12 cellular contexts compared by ENCODE assay signal in the genomic region with DNA sequence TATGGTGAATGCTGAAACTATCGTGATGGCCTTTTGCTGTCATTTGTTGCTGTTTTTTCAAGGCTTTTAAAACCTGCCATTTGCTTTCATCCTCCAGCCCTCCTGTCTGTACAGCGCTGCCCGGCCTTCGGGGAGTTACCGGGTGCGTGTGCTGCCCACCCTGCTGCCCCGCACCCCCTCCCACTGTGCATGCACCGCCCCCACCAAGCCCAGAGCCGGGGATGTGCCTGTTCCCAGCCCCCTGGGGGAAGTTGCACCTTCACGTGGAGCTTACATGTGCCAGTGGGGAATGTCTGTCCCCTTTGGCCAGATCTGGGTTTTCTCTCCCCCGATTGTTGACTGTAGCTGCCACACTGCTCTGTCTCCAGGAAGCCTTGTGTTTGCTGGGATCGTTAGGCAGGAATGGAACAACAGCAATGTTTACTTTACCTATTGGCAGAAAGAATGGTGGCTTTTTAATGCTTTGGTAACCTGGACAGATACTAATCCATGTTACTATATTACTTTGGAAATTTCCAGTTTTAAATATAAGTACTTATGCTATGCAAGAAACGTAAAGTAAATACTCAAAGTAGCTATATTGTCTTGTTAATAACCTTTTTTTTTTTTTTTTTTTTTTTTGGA.
DNase-seq lines count a peak whose midpoint lies in the region; ATAC-seq, FAIRE-seq and TF ChIP-seq lines count a peak whose summit lies in the region.
"Had no signal": no experiment of that assay in that cellular context is flagged by ENCODE, and none has a peak within 500 bp of the region (broad histone marks: within the 10 kb centered on the region; RNA-seq: fewer than 3 reads in every experiment).

No MANE protein-coding gene starts in this region.

- H3K27me3 ChIP-seq in dorsolateral prefrontal cortex (no peaks in the 10 kb centered on the region), mucosa of rectum (ENCODE audit: control insufficient read depth in 2 of 2, insufficient read depth in 2 of 2, low read length in 2 of 2) (no peaks in the 10 kb centered on the region)

- no peak overlapping the region for H3K4me3 ChIP-seq in A549
- peak overlapping the region in 36 of 59 donors; percentile 3 to 53 (median 24) for H3K4me3 ChIP-seq in dorsolateral prefrontal cortex
- H3K4me3 ChIP-seq in mucosa of rectum (ENCODE audit: low read length in 2 of 2) = no peak overlapping the region
- H3K4me3 ChIP-seq: skin epidermis had no signal

- H3K9ac ChIP-seq in mucosa of rectum (ENCODE audit: low read depth in 1 of 2, low read length in 2 of 2) = no peak overlapping the region

- H3K4me2 ChIP-seq in A549 = peak overlapping the region; percentile 73

- no peak for TF ChIP-seq RAD21 in A549 (conservative IDR thresholded peaks at IDR 0.05 in 1 of 2, IDR thresholded peaks at IDR 0.05 in 1 of 2)

- WGBS in A549 (ENCODE audit: missing lambda C conversion rate) = 56% methylated on average over 9 of the region's 13 CpGs

- no peak for TF ChIP-seq POLR2A in A549 (IDR thresholded peaks at IDR 0.05; ENCODE audit: low read length)

- peaks cover 13 to 16% of the 10 kb centered on the region in 2 donors for H3K36me3 ChIP-seq in mucosa of rectum (ENCODE audit: control insufficient read depth in 2 of 2, insufficient read depth in 2 of 2, low read length in 2 of 2)

- ATAC-seq in A549 = peak in 1 of 2 experiments; percentile 34; a peak in 3 of 6 replicates
- ATAC-seq in HG03045 (IDR thresholded peaks at IDR 0.05; ENCODE audit: unreplicated experiment) = no peak

- no peak for FAIRE-seq in A549 (lab: Jason Lieb, UNC)

- H3K9me3 ChIP-seq in A549 (no peaks in the 10 kb centered on the region), mucosa of rectum (ENCODE audit: control insufficient read depth in 2 of 2, low read length in 2 of 2) (no peaks in the 10 kb centered on the region)

- H3K4me1 ChIP-seq in A549 (peaks cover 58% of the 10 kb centered on the region), mucosa of rectum (ENCODE audit: control insufficient read depth in 2 of 2, insufficient read depth in 2 of 2, low read length in 2 of 2) (peaks cover 9 to 41% of the 10 kb centered on the region in 2 donors)

- intact Hi-C loops in dorsolateral prefrontal cortex (cut with DNase I) = no loop called here

- POLR2A ChIA-PET in A549 (lab: Yijun Ruan, JAX) = no interaction called here

- H3K27ac ChIP-seq in A549 (peak overlapping the region in 1 of 2 experiments; percentile 84; a peak in 4 of 6 replicates), dorsolateral prefrontal cortex (peak overlapping the region in 8 of 59 donors; percentile 9 to 48 (median 30)), mucosa of rectum (ENCODE audit: low read depth in 2 of 2, low read length in 2 of 2) (peak overlapping the region; percentile 26 to 66)

- TF ChIP-seq EP300 in A549 (IDR thresholded peaks at IDR 0.05) = no peak

- CTCF ChIA-PET in A549 (lab: Yijun Ruan, JAX) = interaction anchor here (0.6 to 12.5 kb wide), 5 partner anchors 11 to 641 kb away, joined by 3 to 126 read pairs (median 4); no protein-coding TSS in a partner anchor

- no peak for TF ChIP-seq CTCF in A549 (IDR thresholded peaks at IDR 0.05)
- TF ChIP-seq CTCF in dorsolateral prefrontal cortex (IDR thresholded peaks at IDR 0.05 in 54 of 56, conservative IDR thresholded peaks at IDR 0.05 in 2 of 56; ENCODE audit: low read depth in 1 of 56, partially characterized antibody in 56 of 56) = no peak

- DNase-seq in A549 (ENCODE audit: low read depth in 1 of 2, low spot score in 1 of 2) (no peak), NCI-H1092 (lab: John Stamatoyannopoulos, UW) (peak; percentile 84), dorsolateral prefrontal cortex (no peak), foreskin melanocyte (no peak), T1000 (lab: John Stamatoyannopoulos, UW) (no peak), mesenteric fat pad (ENCODE audit: low spot score) (no peak)
- DNase-seq: activated CD4-positive, alpha-beta T cell treated with anti-CD3 and anti-CD28 coated beads, Interleukin-2, amount 10 ng/mL, durations not matched to agents 24 days and 14 days; DMS 273 treated with DMSO at 0.1 percent for 48 hours; effector CD4-positive, alpha-beta T cell had no signal

TF ChIP-seq in A549, 52 proteins besides CTCF, POLR2A, EP300 and RAD21:
- TF ChIP-seq ESRRA (IDR thresholded peaks at IDR 0.05; ENCODE audit: borderline replicate concordance, low read length) (no peak), SMC3 (IDR thresholded peaks at IDR 0.05) (no peak), TFCP2L1 (CRISPR knock-in tag; IDR thresholded peaks at IDR 0.05) (no peak), JUNB (IDR thresholded peaks at IDR 0.05) (no peak), FOSB (CRISPR knock-in tag; IDR thresholded peaks at IDR 0.05) (no peak), MAFK (IDR thresholded peaks at IDR 0.05; ENCODE audit: partially characterized antibody) (no peak), HMGXB4 (CRISPR knock-in tag; IDR thresholded peaks at IDR 0.05; ENCODE audit: borderline replicate concordance) (no peak), KDM5A (IDR thresholded peaks at IDR 0.05) (no peak), TP53 (CRISPR knock-in tag; IDR thresholded peaks at IDR 0.05) (no peak), CBX2 (IDR thresholded peaks at IDR 0.05; ENCODE audit: borderline replicate concordance, low read depth) (no peak), JUN (IDR thresholded peaks at IDR 0.05) (no peak), RFX5 (IDR thresholded peaks at IDR 0.05) (no peak), CBX8 (IDR thresholded peaks at IDR 0.05) (no peak), ELK1 (IDR thresholded peaks at IDR 0.05; ENCODE audit: low read depth, low read length) (no peak), REST (IDR thresholded peaks at IDR 0.05) (no peak), HDAC2 (IDR thresholded peaks at IDR 0.05) (no peak), RNF2 (IDR thresholded peaks at IDR 0.05; ENCODE audit: borderline replicate concordance, low read depth) (no peak), HOXA7 (CRISPR knock-in tag; IDR thresholded peaks at IDR 0.05) (no peak)
- TF ChIP-seq, protein P1, sequence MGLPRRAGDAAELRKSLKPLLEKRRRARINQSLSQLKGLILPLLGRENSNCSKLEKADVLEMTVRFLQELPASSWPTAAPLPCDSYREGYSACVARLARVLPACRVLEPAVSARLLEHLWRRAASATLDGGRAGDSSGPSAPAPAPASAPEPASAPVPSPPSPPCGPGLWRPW (IDR thresholded peaks at IDR 0.05) = no peak
TF ChIP-seq in A549: peak in this region for 0.

Comparison
In these comparisons a context has a peak if more than half of its experiments do, and no peak if none do; other contexts are left out.
1. H3K4me3 ChIP-seq: peak in dorsolateral prefrontal cortex (36 of 59); none in A549 (single experiment) and mucosa of rectum (0 of 2).